ENCODE assay signal across 8 cellular contexts in genomic region chr19:17402982-17403855, GRCh38. TPM values are rescaled to one million over a fixed set of nuclear protein-coding genes. Genes with fewer than 3 reads are reported as not detected.
DNase-seq lines count a peak whose midpoint lies in the region; ATAC-seq and TF ChIP-seq lines count a peak whose summit lies in the region.

No MANE protein-coding gene starts in this region.

- H3K4me3 Mint-ChIP-seq in activated naive CD8-positive, alpha-beta T cell treated with anti-CD3 and anti-CD28 coated beads for 36 hours, result peak overlapping the region; percentile 92

- H3K4me1 Mint-ChIP-seq in activated naive CD8-positive, alpha-beta T cell treated with anti-CD3 and anti-CD28 coated beads for 36 hours, result peaks cover 36% of the 10 kb centered on the region

- H3K9me3 Mint-ChIP-seq in activated naive CD8-positive, alpha-beta T cell treated with anti-CD3 and anti-CD28 coated beads for 36 hours, result no peaks in the 10 kb centered on the region

- intact Hi-C loops in lower lobe of right lung (cut with DNase I), result no loop called here

- no peak overlapping the region for H3K9ac ChIP-seq in OCI-LY1 (ENCODE audit: low read length)

- no peak overlapping the region for H2AFZ ChIP-seq in OCI-LY1 (ENCODE audit: low read length)

- H3K4me3 ChIP-seq in OCI-LY1 (ENCODE audit: low read depth, low read length, poor library complexity, severe bottlenecking) (no peak overlapping the region), lower lobe of right lung (peak overlapping the region; percentile 72)

- ATAC-seq in lower lobe of right lung (peak; percentile 43 to 59), GM18498 (IDR thresholded peaks at IDR 0.05; ENCODE audit: unreplicated experiment) (no peak), GM21723 (IDR thresholded peaks at IDR 0.05; ENCODE audit: unreplicated experiment) (no peak)

- H3K27ac ChIP-seq in OCI-LY1 (ENCODE audit: low read depth, low read length, poor library complexity, severe bottlenecking) (no peak overlapping the region), lower lobe of right lung (no peak overlapping the region)

- TF ChIP-seq CTCF in OCI-LY1 (IDR thresholded peaks at IDR 0.05; ENCODE audit: low read length) (no peak), lower lobe of right lung (IDR thresholded peaks at IDR 0.05) (no peak)

- DNase-seq in Daoy (ENCODE audit: low read depth) (peak; percentile 32), lower lobe of right lung (no peak), retina (no peak), NCI-H2171 (lab: John Stamatoyannopoulos, UW) (no peak)
- peak; percentile 41 for DNase-seq in activated naive CD8-positive, alpha-beta T cell treated with anti-CD3 and anti-CD28 coated beads for 36 hours

- H3K79me2 ChIP-seq in OCI-LY1 (ENCODE audit: insufficient read depth, low read length), result peaks cover 11% of the 10 kb centered on the region

- no peaks in the 10 kb centered on the region for H3F3A ChIP-seq in OCI-LY1 (ENCODE audit: insufficient read depth, low read length)

- peaks cover 34% of the 10 kb centered on the region for H3K4me1 ChIP-seq in OCI-LY1 (ENCODE audit: insufficient read depth, low read length, severe bottlenecking)
- peaks cover 21% of the 10 kb centered on the region for H3K4me1 ChIP-seq in lower lobe of right lung

- no peaks in the 10 kb centered on the region for H3K9me2 ChIP-seq in OCI-LY1 (ENCODE audit: low read depth, low read length)

- H3K27me3 ChIP-seq in OCI-LY1 (ENCODE audit: insufficient read depth, low read length), result no peaks in the 10 kb centered on the region
- no peaks in the 10 kb centered on the region for H3K27me3 ChIP-seq in lower lobe of right lung (ENCODE audit: low read depth)

- H3K27me3 Mint-ChIP-seq in activated naive CD8-positive, alpha-beta T cell treated with anti-CD3 and anti-CD28 coated beads for 36 hours, result no peaks in the 10 kb centered on the region

- H3K9me3 ChIP-seq in OCI-LY1 (ENCODE audit: low read length), result no peaks in the 10 kb centered on the region
- no peaks in the 10 kb centered on the region for H3K9me3 ChIP-seq in lower lobe of right lung

- peak overlapping the region; percentile 62 for H3K27ac Mint-ChIP-seq in activated naive CD8-positive, alpha-beta T cell treated with anti-CD3 and anti-CD28 coated beads for 36 hours

- peaks cover 40% of the 10 kb centered on the region for H3K36me3 Mint-ChIP-seq in activated naive CD8-positive, alpha-beta T cell treated with anti-CD3 and anti-CD28 coated beads for 36 hours

- no peaks in the 10 kb centered on the region for H4K20me1 ChIP-seq in OCI-LY1 (ENCODE audit: insufficient read depth, low read length)

- H3K4me2 ChIP-seq in OCI-LY1 (ENCODE audit: low read length), result peak overlapping the region; percentile 94; the same call in 1 of the 2 replicates

- peaks cover 28% of the 10 kb centered on the region for H3K36me3 ChIP-seq in OCI-LY1 (ENCODE audit: insufficient read depth, low read length)
- peaks cover 15% of the 10 kb centered on the region for H3K36me3 ChIP-seq in lower lobe of right lung

RNA-seq across cellular contexts. Expression of gene BST2, which starts 2.2 kb away (rescaled TPM):
- 0.83 and 4.4 TPM in 2 replicates for total RNA-seq in Daoy (2014; rRNA removed; shearing (Covaris generic))
- 10 to 100 TPM; 92.6 to 98.6 TPM for total RNA-seq in activated naive CD8-positive, alpha-beta T cell treated with anti-CD3 and anti-CD28 coated beads for 36 hours
- total RNA-seq in lower lobe of right lung, result 165 TPM

RNA-seq across cellular contexts. Expression of gene CCDC194, which starts 9.2 kb away (rescaled TPM):
- 0.69 TPM in 1 of 2 replicates, not detected in the other for total RNA-seq in Daoy (2014; rRNA removed; shearing (Covaris generic))
- total RNA-seq in activated naive CD8-positive, alpha-beta T cell treated with anti-CD3 and anti-CD28 coated beads for 36 hours, result 1 to 10 TPM in 1 of 2 experiments, under 1 TPM in 1; 0.96 to 1.6 TPM
- 1.5 TPM for total RNA-seq in lower lobe of right lung

RNA-seq across cellular contexts. Expression of gene MVB12A, which starts 16.6 kb away (rescaled TPM):
- total RNA-seq in Daoy (2014; rRNA removed; shearing (Covaris generic)), result 82.3 and 102 TPM in 2 replicates
- 10 to 100 TPM; 26.4 to 27.4 TPM for total RNA-seq in activated naive CD8-positive, alpha-beta T cell treated with anti-CD3 and anti-CD28 coated beads for 36 hours
- 45.3 TPM for total RNA-seq in lower lobe of right lung

RNA-seq across cellular contexts. Expression of gene PLVAP, which starts 26.1 kb away (rescaled TPM):
- total RNA-seq in Daoy (2014; rRNA removed; shearing (Covaris generic)), result not detected in 2 replicates
- not detected for total RNA-seq in activated naive CD8-positive, alpha-beta T cell treated with anti-CD3 and anti-CD28 coated beads for 36 hours
- total RNA-seq in lower lobe of right lung, result 25.9 TPM

RNA-seq across cellular contexts. Expression of gene TMEM221, which starts 45.2 kb away (rescaled TPM):
- not detected in 2 replicates for total RNA-seq in Daoy (2014; rRNA removed; shearing (Covaris generic))
- not detected for total RNA-seq in activated naive CD8-positive, alpha-beta T cell treated with anti-CD3 and anti-CD28 coated beads for 36 hours
- total RNA-seq in lower lobe of right lung, result not detected

Comparison
In these comparisons a context has a peak if more than half of its experiments do, and no peak if none do; other contexts are left out.
1. DNase-seq: peak in Daoy (single experiment) and activated naive CD8-positive, alpha-beta T cell treated with anti-CD3 and anti-CD28 coated beads for 36 hours (single experiment); none in lower lobe of right lung (single experiment), retina (single experiment) and NCI-H2171 (single experiment).
2. ATAC-seq: peak in lower lobe of right lung (2 of 2); none in GM18498 (single experiment) and GM21723 (single experiment).
3. RNA of gene BST2, which starts 2.2 kb away (total RNA-seq): 165 TPM in lower lobe of right lung (single experiment) and 92.6 to 98.6 TPM in activated naive CD8-positive, alpha-beta T cell treated with anti-CD3 and anti-CD28 coated beads for 36 hours; 0.83 to 4.4 TPM in Daoy; every median in the first group is over 10 times any median in the second.